ENCODE assay signal across 13 cellular contexts in the genomic region with DNA sequence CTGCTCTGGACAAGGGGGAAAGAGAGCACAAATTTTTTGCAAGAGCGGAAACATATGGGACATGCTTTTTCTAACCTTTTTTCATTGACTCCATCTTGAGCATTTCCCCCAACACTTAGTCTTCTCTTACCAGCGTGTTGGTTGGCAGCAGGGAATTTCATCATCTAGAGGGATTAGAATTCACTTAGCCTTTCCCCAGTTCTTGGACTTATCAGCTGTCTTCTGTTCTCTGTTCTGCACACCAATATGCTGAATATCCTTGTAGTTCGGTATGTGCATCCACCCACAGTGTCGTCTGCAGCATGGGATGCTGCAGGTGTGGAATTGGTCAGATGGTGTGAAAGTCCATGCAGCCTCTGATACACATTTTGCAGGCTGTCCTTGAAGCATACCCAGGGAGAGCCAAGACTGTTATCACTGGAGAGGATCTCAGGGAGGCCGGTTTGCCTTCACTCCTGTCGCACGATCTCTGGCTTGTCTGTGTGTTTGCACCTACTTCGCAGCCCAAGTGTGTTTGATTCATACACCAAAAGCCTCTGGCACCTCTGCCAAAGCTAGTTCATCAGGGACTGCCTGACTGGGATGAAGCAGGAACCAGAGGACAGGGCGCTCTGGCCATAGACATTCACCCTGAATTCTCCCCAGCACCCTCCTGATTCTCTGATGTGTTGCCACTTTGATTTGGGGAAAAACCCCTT.
DNase-seq lines count a peak whose midpoint lies in the region; ATAC-seq and TF ChIP-seq lines count a peak whose summit lies in the region.
"Had no signal": no experiment of that assay in that cellular context is flagged by ENCODE, and none has a peak within 500 bp of the region (broad histone marks: within the 10 kb centered on the region; RNA-seq: fewer than 3 reads in every experiment).

No MANE protein-coding gene starts in this region.

- H3K4me3 Mint-ChIP-seq in activated CD8-positive, alpha-beta T cell treated with anti-CD3 and anti-CD28 coated beads, Interleukin-2, amount 10 ng/mL, durations not matched to agents 7 days and 5 days, result no peak overlapping the region
- H3K4me3 Mint-ChIP-seq: CD14-positive monocyte had no signal

- no peak overlapping the region for H3K4me3 ChIP-seq in heart right ventricle
- no peak overlapping the region for H3K4me3 ChIP-seq in spleen
- H3K4me3 ChIP-seq: GM12878 had no signal

- 63 to 69% methylated on average over 9 of the region's 9 CpGs for WGBS in heart right ventricle, 2 donors
- WGBS in spleen, 5 donors, result 89 to 95% (median 91%) methylated on average over 9 of the region's 9 CpGs

- ATAC-seq in activated CD8-positive, alpha-beta T cell treated with anti-CD3 and anti-CD28 coated beads, Interleukin-2, amount 10 ng/mL, durations not matched to agents 7 days and 5 days, result no peak
- ATAC-seq in heart right ventricle, result peak in 6 of 8 donors; percentile 18 to 68 (median 42)
- no peak for ATAC-seq in HG02642 (IDR thresholded peaks at IDR 0.05; ENCODE audit: poor library complexity, unreplicated experiment)
- ATAC-seq in GM18868 (IDR thresholded peaks at IDR 0.05; ENCODE audit: unreplicated experiment), result no peak
- ATAC-seq: GM12878, HCT116 had no signal

- TF ChIP-seq POLR2A in spleen (IDR thresholded peaks at IDR 0.05), result no peak

- CTCF ChIA-PET in activated CD8-positive, alpha-beta T cell treated with anti-CD3 and anti-CD28 coated beads, Interleukin-2, amount 10 ng/mL, durations not matched to agents 7 days and 5 days (lab: Charles Lee), result interaction anchor here (0.7 to 3.1 kb wide), 4 partner anchors 19 to 94 kb away, joined by 3 to 10 read pairs (median 4); partner anchors contain the start of gene SOCS1

- H3K36me3 ChIP-seq in heart right ventricle (peaks cover 0 to 24% (median 7%) of the 10 kb centered on the region in 9 donors), spleen (peaks cover 0 to 48% (median 19%) of the 10 kb centered on the region in 6 donors)

- TF ChIP-seq CTCF in heart right ventricle (IDR thresholded peaks at IDR 0.05) (no peak), spleen (IDR thresholded peaks at IDR 0.05 in 8 of 11, conservative IDR thresholded peaks at IDR 0.05 in 3 of 11) (no peak)

- intact Hi-C loops in heart right ventricle (cut with DNase I), result no loop called here
- intact Hi-C loops in spleen (cut with DNase I; ENCODE audit: low total_unique reads), result no loop called here

- H3K27me3 Mint-ChIP-seq in activated CD8-positive, alpha-beta T cell treated with anti-CD3 and anti-CD28 coated beads, Interleukin-2, amount 10 ng/mL, durations not matched to agents 7 days and 5 days (ENCODE audit: low read depth), result no peaks in the 10 kb centered on the region

- H3K27me3 ChIP-seq in heart right ventricle (no peaks in the 10 kb centered on the region), spleen (replicated peaks in 1 of 7) (no peaks in the 10 kb centered on the region)

- POLR2A ChIA-PET in activated CD8-positive, alpha-beta T cell treated with anti-CD3 and anti-CD28 coated beads, Interleukin-2, amount 10 ng/mL, durations not matched to agents 7 days and 5 days (lab: Charles Lee), result interaction anchor here (0.6 kb wide), 1 partner anchor 69 kb away, joined by 3 read pairs; no protein-coding TSS in a partner anchor

- peak; percentile 35 for DNase-seq in NCI-H524 treated with DMSO at 0.1 percent for 48 hours (lab: John Stamatoyannopoulos, UW)
- no peak for DNase-seq in activated CD8-positive, alpha-beta T cell treated with anti-CD3 and anti-CD28 coated beads, Interleukin-2, amount 10 ng/mL, durations not matched to agents 7 days and 5 days
- no peak for DNase-seq in heart right ventricle
- peak; percentile 27 for DNase-seq in spleen
- no peak for DNase-seq in SKM-1 treated with dmso at 0.1 percent for 144 hours (lab: John Stamatoyannopoulos, UW; ENCODE audit: unreplicated experiment)
- DNase-seq: midbrain, NCI-H187 treated with DMSO at 0.1 percent for 48 hours, SHP77 had no signal

- H3K4me1 ChIP-seq in heart right ventricle (peaks cover 2 to 47% (median 31%) of the 10 kb centered on the region in 9 donors), spleen (peaks cover 0 to under 1% (median 0%) of the 10 kb centered on the region in 6 donors)

- peaks cover 94% of the 10 kb centered on the region for H3K4me1 Mint-ChIP-seq in activated CD8-positive, alpha-beta T cell treated with anti-CD3 and anti-CD28 coated beads, Interleukin-2, amount 10 ng/mL, durations not matched to agents 7 days and 5 days (ENCODE audit: low read depth)
- H3K4me1 Mint-ChIP-seq: CD14-positive monocyte had no signal

- peak overlapping the region; percentile 81 for H3K27ac Mint-ChIP-seq in activated CD8-positive, alpha-beta T cell treated with anti-CD3 and anti-CD28 coated beads, Interleukin-2, amount 10 ng/mL, durations not matched to agents 7 days and 5 days
- H3K27ac Mint-ChIP-seq: CD14-positive monocyte had no signal

- H3K27ac ChIP-seq in heart right ventricle, result peak overlapping the region; percentile 60 to 91 (median 80)
- H3K27ac ChIP-seq in spleen, result peak overlapping the region in 1 of 8 donors; percentile 12

- H3K9me3 ChIP-seq in heart right ventricle (peaks cover 0 to 6% (median 0%) of the 10 kb centered on the region in 11 donors), spleen (no peaks in the 10 kb centered on the region)

- peaks cover 8% of the 10 kb centered on the region for H3K9me3 Mint-ChIP-seq in activated CD8-positive, alpha-beta T cell treated with anti-CD3 and anti-CD28 coated beads, Interleukin-2, amount 10 ng/mL, durations not matched to agents 7 days and 5 days (ENCODE audit: insufficient read depth)

- peaks cover 61% of the 10 kb centered on the region for H3K36me3 Mint-ChIP-seq in activated CD8-positive, alpha-beta T cell treated with anti-CD3 and anti-CD28 coated beads, Interleukin-2, amount 10 ng/mL, durations not matched to agents 7 days and 5 days (ENCODE audit: low read depth)

Comparison
In these comparisons a context has a peak if more than half of its experiments do, and no peak if none do; other contexts are left out.
1. DNase-seq: peak in NCI-H524 treated with DMSO at 0.1 percent for 48 hours (single experiment) and spleen (single experiment); none in activated CD8-positive, alpha-beta T cell treated with anti-CD3 and anti-CD28 coated beads, Interleukin-2, amount 10 ng/mL, durations not matched to agents 7 days and 5 days (single experiment), heart right ventricle (0 of 2) and SKM-1 treated with dmso at 0.1 percent for 144 hours (single experiment).
2. ATAC-seq: peak in heart right ventricle (6 of 8); none in activated CD8-positive, alpha-beta T cell treated with anti-CD3 and anti-CD28 coated beads, Interleukin-2, amount 10 ng/mL, durations not matched to agents 7 days and 5 days (single experiment), HG02642 (single experiment) and GM18868 (single experiment).